8 cellular contexts compared by ENCODE assay signal in the genomic region with DNA sequence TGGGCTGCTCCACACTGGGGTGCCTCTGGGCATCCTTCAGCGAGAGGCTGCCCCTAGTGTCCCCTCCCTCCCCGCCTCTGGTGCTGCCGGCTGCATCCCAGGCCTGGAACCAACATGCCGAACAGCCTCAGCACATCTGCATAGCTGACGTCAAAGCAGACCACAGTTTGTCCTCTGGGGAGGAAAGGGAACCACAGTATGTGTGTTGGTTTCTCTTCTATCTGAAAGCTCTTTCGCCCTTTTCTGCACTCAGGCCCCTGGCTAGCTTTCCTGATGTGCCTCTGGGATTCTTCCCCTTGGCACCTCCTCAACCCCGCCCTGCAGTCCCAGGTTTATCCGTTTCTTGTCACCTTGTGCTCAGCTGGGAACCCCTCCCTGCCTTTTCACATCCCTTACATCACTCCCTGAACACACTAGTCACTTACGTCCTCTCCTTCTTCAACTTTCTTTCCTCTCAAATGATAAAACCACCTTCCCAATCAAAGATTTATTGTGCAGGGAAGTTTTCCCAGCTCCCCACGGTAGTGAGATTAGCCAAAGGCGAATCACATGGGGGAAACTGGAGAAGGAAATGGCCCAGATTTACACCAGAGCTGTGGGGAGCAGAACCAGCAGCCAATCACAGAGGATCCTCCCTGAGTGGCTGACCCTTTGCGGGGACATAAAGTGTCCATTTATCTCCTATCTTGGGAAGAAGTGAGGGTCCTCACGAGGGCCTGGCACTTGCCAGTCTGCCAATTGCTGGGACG. TPM values are rescaled to one million over a fixed set of nuclear protein-coding genes. Genes with fewer than 3 reads are reported as not detected.
DNase-seq lines count a peak whose midpoint lies in the region; ATAC-seq lines count a peak whose summit lies in the region.

No MANE protein-coding gene starts in this region.

- no peaks in the 10 kb centered on the region for H3K4me1 Mint-ChIP-seq in activated T-helper 17 cell treated with anti-CD3 and anti-CD28 coated beads, Interleukin-2, amount 50 U/mL, for 72 hours

- peak overlapping the region; percentile 60 for H3K9ac ChIP-seq in mesenchymal stem cell (ENCODE audit: low read length)
- H3K9ac ChIP-seq in trophoblast cell (ENCODE audit: low read length), result no peak overlapping the region

- peak overlapping the region in 1 of 2 experiments; percentile 38 for H3K4me3 ChIP-seq in mesenchymal stem cell (ENCODE audit: insufficient read depth in 1 of 2, low read depth in 1 of 2, low read length in 2 of 2)
- H3K4me3 ChIP-seq in trophoblast cell (ENCODE audit: low read depth, low read length), result no peak overlapping the region

- H3K79me2 ChIP-seq in trophoblast cell (ENCODE audit: control insufficient read depth, insufficient read depth, low read length, poor library complexity), result no peaks in the 10 kb centered on the region

- H3K4me2 ChIP-seq in mesenchymal stem cell (ENCODE audit: low read length, poor library complexity, severe bottlenecking), result no peak overlapping the region
- no peak overlapping the region for H3K4me2 ChIP-seq in trophoblast cell (ENCODE audit: low read length)

- H2AFZ ChIP-seq in mesenchymal stem cell (ENCODE audit: low read depth, low read length) (no peak overlapping the region), trophoblast cell (ENCODE audit: insufficient read depth, low read length, poor library complexity) (no peak overlapping the region)

- H3K14ac ChIP-seq in mesenchymal stem cell (ENCODE audit: low read length in 2 of 2) (no peak overlapping the region), trophoblast cell (ENCODE audit: low read length) (no peak overlapping the region)

- H3K79me1 ChIP-seq in mesenchymal stem cell (replicated peaks; ENCODE audit: low read length, poor library complexity, severe bottlenecking) (no peaks in the 10 kb centered on the region), trophoblast cell (ENCODE audit: low read length) (no peaks in the 10 kb centered on the region)

- H4K12ac ChIP-seq in trophoblast cell (ENCODE audit: low read depth, low read length), result no peak overlapping the region

- H3K9me3 Mint-ChIP-seq in activated T-helper 17 cell treated with anti-CD3 and anti-CD28 coated beads, Interleukin-2, amount 50 U/mL, for 72 hours, result no peaks in the 10 kb centered on the region

- peak; percentile 99 for ATAC-seq in GM19468 (IDR thresholded peaks at IDR 0.05; ENCODE audit: extremely low read depth, unreplicated experiment)
- ATAC-seq in HG03439 (IDR thresholded peaks at IDR 0.05; ENCODE audit: unreplicated experiment), result peak; percentile 95
- ATAC-seq in activated T-helper 17 cell treated with anti-CD3 and anti-CD28 coated beads, Interleukin-2, amount 50 U/mL, for 72 hours (replicated peaks), result peak; percentile 90

- WGBS in mesenchymal stem cell, result 68% methylated on average over 13 of the region's 14 CpGs
- WGBS in trophoblast cell (ENCODE audit: extremely low coverage, insufficient coverage, insufficient read length), result 100% methylated on average over 1 of the region's 14 CpGs

- H4K91ac ChIP-seq in mesenchymal stem cell (ENCODE audit: low read length) (no peak overlapping the region), trophoblast cell (ENCODE audit: low read depth, low read length) (no peak overlapping the region)

- peak overlapping the region; percentile 30 for H2BK15ac ChIP-seq in mesenchymal stem cell (ENCODE audit: low read depth, poor library complexity, severe bottlenecking)

- H3K4me1 ChIP-seq in mesenchymal stem cell (ENCODE audit: control insufficient read depth, insufficient read depth, low read depth, low read length), result no peaks in the 10 kb centered on the region
- no peaks in the 10 kb centered on the region for H3K4me1 ChIP-seq in trophoblast cell (ENCODE audit: control insufficient read depth in 1 of 2, insufficient read depth in 2 of 2, low read length in 2 of 2)

- peak; percentile 71 for DNase-seq in EH (ENCODE audit: low read depth)
- peak; percentile 77 for DNase-seq in mesenchymal stem cell
- no peak for DNase-seq in NK-92 treated with Interleukin-12 subunit alpha and Interleukin-12 subunit beta, amount 100 ng/mL, for 24 hours (lab: John Stamatoyannopoulos, UW)
- DNase-seq in trophoblast cell, result no peak
- DNase-seq in NCI-H1105 treated with DMSO at 0.1 percent for 48 hours (lab: John Stamatoyannopoulos, UW), result no peak

- H2BK5ac ChIP-seq in mesenchymal stem cell (ENCODE audit: low read depth, low read length, poor library complexity, severe bottlenecking) (no peak overlapping the region), trophoblast cell (ENCODE audit: low read depth, low read length, poor library complexity) (no peak overlapping the region)

- H2AK5ac ChIP-seq in mesenchymal stem cell (ENCODE audit: low read length, severe bottlenecking) (peak overlapping the region; percentile 9), trophoblast cell (ENCODE audit: low read length) (no peak overlapping the region)

- peak overlapping the region in 1 of 2 experiments; percentile 21 for H2BK12ac ChIP-seq in mesenchymal stem cell (ENCODE audit: low read length in 2 of 2)
- H2BK12ac ChIP-seq in trophoblast cell (ENCODE audit: low read length), result no peak overlapping the region

- H3K27me3 Mint-ChIP-seq in activated T-helper 17 cell treated with anti-CD3 and anti-CD28 coated beads, Interleukin-2, amount 50 U/mL, for 72 hours, result no peaks in the 10 kb centered on the region

- H3K36me3 ChIP-seq in mesenchymal stem cell (ENCODE audit: control insufficient read depth in 1 of 2, insufficient read depth in 2 of 2, low read depth in 1 of 2, low read length in 2 of 2), result no peaks in the 10 kb centered on the region
- no peaks in the 10 kb centered on the region for H3K36me3 ChIP-seq in trophoblast cell (ENCODE audit: control insufficient read depth in 1 of 2, insufficient read depth in 2 of 2, low read length in 2 of 2)

- H3K9me3 ChIP-seq in mesenchymal stem cell (ENCODE audit: control insufficient read depth, low read length) (no peaks in the 10 kb centered on the region), trophoblast cell (ENCODE audit: insufficient read depth, low read depth, low read length) (no peaks in the 10 kb centered on the region)

- H3K4ac ChIP-seq in mesenchymal stem cell (ENCODE audit: low read depth in 1 of 2, low read length in 2 of 2) (no peak overlapping the region), trophoblast cell (ENCODE audit: low read depth, low read length) (no peak overlapping the region)

- H3K23ac ChIP-seq in mesenchymal stem cell (ENCODE audit: low read length in 2 of 2) (no peak overlapping the region), trophoblast cell (ENCODE audit: low read length) (no peak overlapping the region)

- peak overlapping the region; percentile 32 for H3K4me3 Mint-ChIP-seq in activated T-helper 17 cell treated with anti-CD3 and anti-CD28 coated beads, Interleukin-2, amount 50 U/mL, for 72 hours

- peak overlapping the region; percentile 5 for H3K27ac Mint-ChIP-seq in activated T-helper 17 cell treated with anti-CD3 and anti-CD28 coated beads, Interleukin-2, amount 50 U/mL, for 72 hours

- no peak overlapping the region for H3K18ac ChIP-seq in mesenchymal stem cell (ENCODE audit: low read depth in 1 of 2, low read length in 2 of 2)
- H3K18ac ChIP-seq in trophoblast cell (ENCODE audit: low read length), result no peak overlapping the region

- H4K8ac ChIP-seq in mesenchymal stem cell (ENCODE audit: low read length) (no peak overlapping the region), trophoblast cell (ENCODE audit: low read depth, low read length) (no peak overlapping the region)

- H3K27ac ChIP-seq in mesenchymal stem cell (ENCODE audit: low read length, poor library complexity, severe bottlenecking) (no peak overlapping the region), trophoblast cell (ENCODE audit: low read depth, low read length) (no peak overlapping the region)

- no peaks in the 10 kb centered on the region for H3K36me3 Mint-ChIP-seq in activated T-helper 17 cell treated with anti-CD3 and anti-CD28 coated beads, Interleukin-2, amount 50 U/mL, for 72 hours (ENCODE audit: low read depth)

- H3K27me3 ChIP-seq in mesenchymal stem cell (ENCODE audit: control insufficient read depth in 1 of 2, insufficient read depth in 1 of 2, low read length in 2 of 2) (peaks cover 3 to 48% of the 10 kb centered on the region in 2 experiments), trophoblast cell (ENCODE audit: insufficient read depth, low read length) (no peaks in the 10 kb centered on the region)

- no peak overlapping the region for H2BK120ac ChIP-seq in mesenchymal stem cell (ENCODE audit: low read depth, low read length)
- H2BK120ac ChIP-seq in trophoblast cell (ENCODE audit: insufficient read depth, low read length, poor library complexity), result no peak overlapping the region

RNA-seq across cellular contexts. Expression of a gene that starts 35.6 kb away (rescaled TPM):
- 10 to 100 TPM; 45.4 to 57.9 TPM for total RNA-seq in activated T-helper 17 cell treated with anti-CD3 and anti-CD28 coated beads, Interleukin-2, amount 50 U/mL, for 72 hours
- 58.5 TPM for polyA plus RNA-seq in mesenchymal stem cell (2013, experiment 1 of 2)
- 58.1 TPM for polyA plus RNA-seq in mesenchymal stem cell (2013, experiment 2 of 2)
- polyA plus RNA-seq in trophoblast cell (2013), result 119 and 122 TPM in 2 replicates

RNA-seq across cellular contexts. Expression of a gene that starts 37.2 kb away (rescaled TPM):
- not detected for total RNA-seq in activated T-helper 17 cell treated with anti-CD3 and anti-CD28 coated beads, Interleukin-2, amount 50 U/mL, for 72 hours
- polyA plus RNA-seq in mesenchymal stem cell (2013, experiment 1 of 2), result not detected
- polyA plus RNA-seq in mesenchymal stem cell (2013, experiment 2 of 2), result 0.18 TPM
- not detected in 2 replicates for polyA plus RNA-seq in trophoblast cell (2013)

Comparison
In these comparisons a context has a peak if more than half of its experiments do, and no peak if none do; other contexts are left out.
1. DNase-seq: peak in EH (single experiment) and mesenchymal stem cell (single experiment); none in NK-92 treated with Interleukin-12 subunit alpha and Interleukin-12 subunit beta, amount 100 ng/mL, for 24 hours (single experiment), trophoblast cell (0 of 2) and NCI-H1105 treated with DMSO at 0.1 percent for 48 hours (single experiment).
2. Peak in every context shown above with its lines, with median percentiles within 50 percentile points of each other: ATAC-seq.